Comparison of ENCODE assay signal across 8 cellular contexts in genomic region chr3:184874709-184875644, GRCh38.
DNase-seq lines count a peak whose midpoint lies in the region; ATAC-seq and TF ChIP-seq lines count a peak whose summit lies in the region.

No MANE protein-coding gene starts in this region.

- peak; percentile 16 for DNase-seq in DMS153 (lab: John Stamatoyannopoulos, UW)
- DNase-seq in HAP-1 (ENCODE audit: low spot score in 2 of 2), result peak; percentile 29 to 48
- DNase-seq in NT2/D1 (ENCODE audit: low read depth, low spot score), result peak; percentile 36
- DNase-seq in colonic mucosa, result peak; percentile 23
- peak; percentile 9 for DNase-seq in midbrain (lab: John Stamatoyannopoulos, UW)
- DNase-seq in NK-92 treated with Interleukin-12 subunit alpha and Interleukin-12 subunit beta, amount 100 ng/mL, for 24 hours (lab: John Stamatoyannopoulos, UW), result no peak

- H3K4me1 ChIP-seq in HAP-1, result no peaks in the 10 kb centered on the region
- H3K4me1 ChIP-seq in NT2/D1 (ENCODE audit: insufficient read depth, insufficient read length), result no peaks in the 10 kb centered on the region
- H3K4me1 ChIP-seq in colonic mucosa, result no peaks in the 10 kb centered on the region

- no peak overlapping the region for H3K27ac ChIP-seq in colonic mucosa

- H3K27me3 ChIP-seq in HAP-1 (ENCODE audit: low read depth) (no peaks in the 10 kb centered on the region), NT2/D1 (ENCODE audit: insufficient read depth, insufficient read length) (no peaks in the 10 kb centered on the region), colonic mucosa (no peaks in the 10 kb centered on the region)

- H3K36me3 ChIP-seq in HAP-1 (replicated peaks) (no peaks in the 10 kb centered on the region), NT2/D1 (ENCODE audit: insufficient read depth, insufficient read length, low read length) (peaks cover 7% of the 10 kb centered on the region), colonic mucosa (peaks cover 1% of the 10 kb centered on the region)

- intact Hi-C loops in colonic mucosa (cut with DNase I), result loop anchor here (5.0 kb wide), 1 partner anchor 302 kb away; no protein-coding TSS in a partner anchor

- in situ Hi-C loops in HAP-1 (cut with MboI; ENCODE audit: low sequenced_read_pairs), result loop anchor here (25.0 kb wide), 1 partner anchor 412 kb away; no protein-coding TSS in a partner anchor

- no peak overlapping the region for H3K9ac ChIP-seq in NT2/D1 (ENCODE audit: insufficient read length, low read depth)
- no peak overlapping the region for H3K9ac ChIP-seq in colonic mucosa (ENCODE audit: low read depth in 2 of 2, low read length in 2 of 2)

- H3K9me3 ChIP-seq in HAP-1 (no peaks in the 10 kb centered on the region), NT2/D1 (ENCODE audit: insufficient read depth, low read length) (no peaks in the 10 kb centered on the region), colonic mucosa (no peaks in the 10 kb centered on the region)

- ATAC-seq in HG03175 (IDR thresholded peaks at IDR 0.05; ENCODE audit: unreplicated experiment) (no peak), HG02763 (IDR thresholded peaks at IDR 0.05; ENCODE audit: unreplicated experiment) (no peak)

- H3K4me3 ChIP-seq in HAP-1 (no peak overlapping the region), NT2/D1 (ENCODE audit: insufficient read length, low read depth) (no peak overlapping the region), colonic mucosa (no peak overlapping the region)

- peak; percentile 54 for TF ChIP-seq CTCF in colonic mucosa (IDR thresholded peaks at IDR 0.05)
